Comparison of ENCODE assay signal across 8 cellular contexts in genomic region chr2:178891265-178891958, GRCh38.
DNase-seq lines count a peak whose midpoint lies in the region; ATAC-seq and TF ChIP-seq lines count a peak whose summit lies in the region.

No MANE protein-coding gene starts in this region.

- peak; percentile 89 to 99 (median 96) for TF ChIP-seq CTCF in gastrocnemius medialis (IDR thresholded peaks at IDR 0.05 in 4 of 5, conservative IDR thresholded peaks at IDR 0.05 in 1 of 5)

- peak overlapping the region; percentile 55 to 84 (median 80) for H3K27ac ChIP-seq in gastrocnemius medialis

- DNase-seq in GM04503 (ENCODE audit: low read depth) (peak; percentile 17), M059J (ENCODE audit: low read depth) (peak; percentile 72), SKM-1 treated with dmso at 0.1 percent for 144 hours (lab: John Stamatoyannopoulos, UW; ENCODE audit: unreplicated experiment) (peak; percentile 52), adipocyte (ENCODE audit: low read depth) (peak; percentile 90), left ventricle myocardium superior (no peak), gastrocnemius medialis (peak; percentile 74 to 89), GDM1 (lab: John Stamatoyannopoulos, UW) (no peak)

- intact Hi-C loops in left ventricle myocardium superior (cut with micrococcal nuclease) (no loop called here), gastrocnemius medialis (cut with DNase I; ENCODE audit: low total_unique reads) (loop anchor here (1.0 to 2.0 kb wide), 2 partner anchors 23 to 85 kb away; partner anchors contain the start of gene TTN)

- H3K36me3 ChIP-seq in adipocyte (ENCODE audit: control insufficient read depth, insufficient read depth, low read length, severe bottlenecking) (no peaks in the 10 kb centered on the region), gastrocnemius medialis (no peaks in the 10 kb centered on the region)

- ATAC-seq in GM21825 (IDR thresholded peaks at IDR 0.05; ENCODE audit: unreplicated experiment): peak; percentile 89
- peak; percentile 80 for ATAC-seq in left ventricle myocardium superior
- peak; percentile 95 to 96 for ATAC-seq in gastrocnemius medialis

- H3K27me3 ChIP-seq in adipocyte (replicated peaks; ENCODE audit: control insufficient read depth, insufficient read depth, low read length) (no peaks in the 10 kb centered on the region), gastrocnemius medialis (no peaks in the 10 kb centered on the region)

- H3K4me1 ChIP-seq in adipocyte (ENCODE audit: control insufficient read depth, insufficient read depth, low read length): peaks cover 8% of the 10 kb centered on the region
- H3K4me1 ChIP-seq in gastrocnemius medialis: peaks cover 65 to 75% of the 10 kb centered on the region in 2 donors

- in situ Hi-C loops in gastrocnemius medialis (cut with MboI; ENCODE audit: low sequenced_read_pairs in 4 of 4): no loop called here

- no peak for TF ChIP-seq POLR2A in gastrocnemius medialis (IDR thresholded peaks at IDR 0.05)

- H3K9ac ChIP-seq in adipocyte (ENCODE audit: low read length): no peak overlapping the region

- no peaks in the 10 kb centered on the region for H3K9me3 ChIP-seq in adipocyte (ENCODE audit: control insufficient read depth, low read length)
- H3K9me3 ChIP-seq in gastrocnemius medialis: no peaks in the 10 kb centered on the region

- H3K4me3 ChIP-seq in adipocyte (ENCODE audit: low read length) (no peak overlapping the region), gastrocnemius medialis (peak overlapping the region in 1 of 4 donors; percentile 1)

Comparison
In these comparisons a context has a peak if more than half of its experiments do, and no peak if none do; other contexts are left out.
1. DNase-seq: peak in GM04503 (single experiment), M059J (single experiment), SKM-1 treated with dmso at 0.1 percent for 144 hours (single experiment), adipocyte (single experiment) and gastrocnemius medialis (2 of 2); none in left ventricle myocardium superior (single experiment) and GDM1 (single experiment).
2. Peak in every context shown above with its lines, with median percentiles within 50 percentile points of each other: ATAC-seq.